ENCODE assay signal across 27 cellular contexts in genomic region chr9:129195606-129196005, GRCh38. TPM values are rescaled to one million over a fixed set of nuclear protein-coding genes. Genes with fewer than 3 reads are reported as not detected.
DNase-seq lines count a peak whose midpoint lies in the region; ATAC-seq, FAIRE-seq and TF ChIP-seq lines count a peak whose summit lies in the region.
"Had no signal": no experiment of that assay in that cellular context is flagged by ENCODE, and none has a peak within 500 bp of the region (broad histone marks: within the 10 kb centered on the region; RNA-seq: fewer than 3 reads in every experiment).

No MANE protein-coding gene starts in this region.

- TF ChIP-seq RAD21 in HepG2 (CRISPR knock-in tag; IDR thresholded peaks at IDR 0.05), result no peak
- no peak for TF ChIP-seq RAD21 in K562 (CRISPR knock-in tag; conservative IDR thresholded peaks at IDR 0.05 in 1 of 2, IDR thresholded peaks at IDR 0.05 in 1 of 2)

- ATAC-seq in HepG2 (peak; percentile 62), right lobe of liver (no peak), PC-3 (no peak), K562 (no peak)
- ATAC-seq: A549; CD8-positive, alpha-beta T cell had no signal

- WGBS in HepG2 (ENCODE audit: low lambda C conversion rate), result 24% methylated on average over 8 of the region's 10 CpGs
- 81% methylated on average over 6 of the region's 10 CpGs for WGBS in right lobe of liver (ENCODE audit: insufficient coverage, low coverage, low lambda C conversion rate, missing lambda C conversion rate)
- WGBS in K562 (ENCODE audit: insufficient coverage, low coverage, missing lambda C conversion rate), result 23% methylated on average over 8 of the region's 10 CpGs
- WGBS in GM23248 (ENCODE audit: low coverage in 1 of 2, low lambda C conversion rate in 2 of 2, missing lambda C conversion rate in 2 of 2), 2 experiments, result 82 to 89% methylated on average over 10 of the region's 10 CpGs

- TF ChIP-seq POLR2A in HepG2 (IDR thresholded peaks at IDR 0.05; ENCODE audit: insufficient read depth in 1 of 2, low read depth in 2 of 2, low read length in 2 of 2), result no peak
- TF ChIP-seq POLR2A in right lobe of liver (IDR thresholded peaks at IDR 0.05), result no peak
- TF ChIP-seq POLR2A in K562 (conservative IDR thresholded peaks at IDR 0.05), result no peak
- TF ChIP-seq POLR2A in Peyer's patch (IDR thresholded peaks at IDR 0.05), result no peak

- H3K79me2 ChIP-seq in HepG2 (ENCODE audit: insufficient read depth, low read length), result no peaks in the 10 kb centered on the region
- H3K79me2 ChIP-seq in PC-3 (ENCODE audit: low read length), result no peaks in the 10 kb centered on the region
- H3K79me2 ChIP-seq in K562 (ENCODE audit: control insufficient read depth, insufficient read depth, low read length), result no peaks in the 10 kb centered on the region
- H3K79me2 ChIP-seq in osteoblast (ENCODE audit: insufficient read depth, low read length), result no peaks in the 10 kb centered on the region
- H3K79me2 ChIP-seq in GM23248 (ENCODE audit: insufficient read depth), result no peaks in the 10 kb centered on the region

- TF ChIP-seq EP300 in HepG2 (IDR thresholded peaks at IDR 0.05; ENCODE audit: low read depth in 2 of 2, low read length in 2 of 2), result no peak
- TF ChIP-seq EP300 in HepG2 (CRISPR knock-in tag; IDR thresholded peaks at IDR 0.05; ENCODE audit: borderline replicate concordance), result no peak
- TF ChIP-seq EP300 in K562 (IDR thresholded peaks at IDR 0.05; ENCODE audit: low read length), result no peak

- TF ChIP-seq CTCF in HepG2 (CRISPR knock-in tag; IDR thresholded peaks at IDR 0.05), result no peak
- no peak for TF ChIP-seq CTCF in right lobe of liver (IDR thresholded peaks at IDR 0.05)
- TF ChIP-seq CTCF in PC-3 (conservative IDR thresholded peaks at IDR 0.05; ENCODE audit: low read depth, low read length), result no peak
- no peak for TF ChIP-seq CTCF in K562 (IDR thresholded peaks at IDR 0.05 in 2 of 3, conservative IDR thresholded peaks at IDR 0.05 in 1 of 3; ENCODE audit: insufficient read depth in 2 of 3, low read depth in 1 of 3, low read length in 3 of 3)
- no peak for TF ChIP-seq CTCF in osteoblast (IDR thresholded peaks at IDR 0.05; ENCODE audit: extremely low read depth, low read depth, low read length)
- no peak for TF ChIP-seq CTCF in Peyer's patch (IDR thresholded peaks at IDR 0.05)

- no peaks in the 10 kb centered on the region for H3K9me1 ChIP-seq in K562 (ENCODE audit: control insufficient read depth, insufficient read depth, low read length)

- H3K27me3 ChIP-seq in HepG2 (ENCODE audit: control insufficient read depth in 1 of 2, insufficient read depth in 2 of 2, low read length in 2 of 2) (peaks cover 3 to 29% of the 10 kb centered on the region in 2 experiments; a peak in 4 of 5 replicates), right lobe of liver (no peaks in the 10 kb centered on the region), PC-3 (ENCODE audit: low read length) (no peaks in the 10 kb centered on the region), K562 (ENCODE audit: control insufficient read depth in 2 of 2, insufficient read depth in 2 of 2, low read length in 2 of 2) (peaks cover 3 to 16% of the 10 kb centered on the region in 2 experiments; a peak in 3 of 5 replicates), osteoblast (ENCODE audit: insufficient read depth, low read length) (peaks cover 4% of the 10 kb centered on the region), GM23248 (replicated peaks; ENCODE audit: insufficient read depth) (no peaks in the 10 kb centered on the region), Peyer's patch (no peaks in the 10 kb centered on the region)
- H3K27me3 ChIP-seq: BLaER1 treated with 17β-estradiol and CSF1 and Interleukin-3, amounts not matched to agents 10 nM and 100 nM had no signal

- no peaks in the 10 kb centered on the region for H3K9me3 ChIP-seq in HepG2 (ENCODE audit: low read length)
- H3K9me3 ChIP-seq in right lobe of liver, result no peaks in the 10 kb centered on the region
- H3K9me3 ChIP-seq in PC-3 (ENCODE audit: low read length), result no peaks in the 10 kb centered on the region
- H3K9me3 ChIP-seq in K562 (replicated peaks; ENCODE audit: control insufficient read depth, insufficient read depth, low read depth, low read length), result no peaks in the 10 kb centered on the region; the same call in 1 of the 2 replicates
- no peaks in the 10 kb centered on the region for H3K9me3 ChIP-seq in osteoblast (ENCODE audit: low read depth, low read length)
- H3K9me3 ChIP-seq in GM23248 (ENCODE audit: low read depth), result no peaks in the 10 kb centered on the region
- no peaks in the 10 kb centered on the region for H3K9me3 ChIP-seq in Peyer's patch

- POLR2A ChIA-PET in HepG2 (lab: Yijun Ruan, JAX) (no interaction called here), PC-3 (lab: Charles Lee; ENCODE audit: unreplicated experiment) (no interaction called here), K562 (lab: Yijun Ruan, JAX) (interaction anchor here (1.2 kb wide), 1 partner anchor 18 kb away, joined by 4 read pairs; the partner anchor contains the start of gene IER5L)

- no peaks in the 10 kb centered on the region for H3F3A ChIP-seq in PC-3 (ENCODE audit: low read length, unreplicated experiment)
- H3F3A ChIP-seq in GM23248 (ENCODE audit: insufficient read depth), result 0 out of 2 replicates have a peak, but pooled peaks cover 7% of the 10 kb centered on the region

- intact Hi-C loops in HepG2 (cut with micrococcal nuclease; ENCODE audit: unreplicated experiment) (no loop called here), right lobe of liver (cut with DNase I) (no loop called here), PC-3 (cut with micrococcal nuclease) (no loop called here), K562 (cut with micrococcal nuclease) (no loop called here), posterior vena cava (cut with DNase I) (no loop called here)

- DNase-seq in HepG2 (ENCODE audit: low spot score), result no peak
- DNase-seq in right lobe of liver, result no peak
- peak; percentile 4 for DNase-seq in PC-3
- DNase-seq in K562 (ENCODE audit: extremely low read depth in 1 of 4, low spot score in 3 of 4), result no peak
- DNase-seq in osteoblast (ENCODE audit: insufficient read length, low spot score, missing footprints), result peak; percentile 4
- no peak for DNase-seq in GM23248
- DNase-seq in posterior vena cava (ENCODE audit: low spot score), result no peak
- DNase-seq in Peyer's patch, result no peak
- DNase-seq: AML-193; CD4-positive, alpha-beta T cell; CD8-positive, alpha-beta T cell; COR-L47; DMS 273 treated with DMSO at 0.1 percent for 48 hours; DMS153; DMS53; DMS79; DND-41; EL; GF-D8 had no signal

- CTCF ChIA-PET in HepG2 (lab: Yijun Ruan, JAX; ENCODE audit: low intra/inter-chr PET ratio, low total read pairs) (no interaction called here), PC-3 (lab: Charles Lee) (no interaction called here), K562 (lab: Yijun Ruan, JAX; ENCODE audit: low intra/inter-chr PET ratio) (no interaction called here)

- H3K36me3 ChIP-seq in HepG2 (replicated peaks in 1 of 2; ENCODE audit: control insufficient read depth in 1 of 2, insufficient read depth in 2 of 2, low read length in 2 of 2) (no peaks in the 10 kb centered on the region), right lobe of liver (no peaks in the 10 kb centered on the region), PC-3 (ENCODE audit: low read depth, low read length) (no peaks in the 10 kb centered on the region), K562 (ENCODE audit: control insufficient read depth, insufficient read depth, low read length) (no peaks in the 10 kb centered on the region), osteoblast (ENCODE audit: insufficient read depth, low read length) (no peaks in the 10 kb centered on the region), GM23248 (ENCODE audit: low read depth) (no peaks in the 10 kb centered on the region), Peyer's patch (no peaks in the 10 kb centered on the region)
- H3K36me3 ChIP-seq: BLaER1 treated with 17β-estradiol and CSF1 and Interleukin-3, amounts not matched to agents 10 nM and 100 nM had no signal

- BruUV-seq in HepG2 (replicated peaks; lab: Mats Ljungman, UMichigan), result no TSS peak
- no TSS peak for BruUV-seq in PC-3 (replicated peaks; lab: Mats Ljungman, UMichigan)
- BruUV-seq in K562 (replicated peaks; lab: Mats Ljungman, UMichigan), result no TSS peak

- H4K20me1 ChIP-seq in HepG2 (ENCODE audit: insufficient read depth, low read length) (no peaks in the 10 kb centered on the region), PC-3 (ENCODE audit: low read length) (no peaks in the 10 kb centered on the region), K562 (replicated peaks; ENCODE audit: control insufficient read depth, insufficient read depth, low read length) (no peaks in the 10 kb centered on the region; the same call in 1 of the 2 replicates), osteoblast (ENCODE audit: insufficient read depth, low read length) (no peaks in the 10 kb centered on the region), GM23248 (ENCODE audit: insufficient read depth) (no peaks in the 10 kb centered on the region)
- H4K20me1 ChIP-seq: BLaER1 treated with 17β-estradiol and CSF1 and Interleukin-3, amounts not matched to agents 10 nM and 100 nM had no signal

- H3K9me2 ChIP-seq in PC-3 (replicated peaks; ENCODE audit: low read length) (no peaks in the 10 kb centered on the region), GM23248 (ENCODE audit: insufficient read depth) (no peaks in the 10 kb centered on the region)

- FAIRE-seq in HepG2 (lab: Jason Lieb, UNC) (no peak), K562 (lab: Jason Lieb, UNC) (no peak)
- FAIRE-seq: A549, G401.6, GM12891, GM19239 had no signal

- H3K27ac ChIP-seq in HepG2 (ENCODE audit: extremely low read length, insufficient read depth, low read length), result no peak overlapping the region
- H3K27ac ChIP-seq in right lobe of liver, result no peak overlapping the region
- no peak overlapping the region for H3K27ac ChIP-seq in PC-3 (ENCODE audit: low read length)
- no peak overlapping the region for H3K27ac ChIP-seq in K562 (ENCODE audit: extremely low read depth, low read depth, low read length)
- no peak overlapping the region for H3K27ac ChIP-seq in osteoblast (ENCODE audit: low read depth, low read length)
- no peak overlapping the region for H3K27ac ChIP-seq in GM23248
- no peak overlapping the region for H3K27ac ChIP-seq in Peyer's patch
- H3K27ac ChIP-seq: 22Rv1; A549; BLaER1 treated with 17β-estradiol and CSF1 and Interleukin-3, amounts not matched to agents 10 nM and 100 nM; C4-2B had no signal

- H2AFZ ChIP-seq in HepG2 (ENCODE audit: low read length) (no peak overlapping the region), PC-3 (ENCODE audit: low read length) (no peak overlapping the region), K562 (ENCODE audit: low read depth, low read length) (no peak overlapping the region), osteoblast (ENCODE audit: low read length) (no peak overlapping the region), GM23248 (no peak overlapping the region)

- H3K9ac ChIP-seq in HepG2 (ENCODE audit: insufficient read depth, low read depth, low read length) (no peak overlapping the region), PC-3 (ENCODE audit: low read length) (no peak overlapping the region), K562 (ENCODE audit: insufficient read depth in 1 of 2, low read depth in 2 of 2, low read length in 2 of 2) (peak overlapping the region in 1 of 2 experiments; percentile 55; a peak in 1 of 4 replicates), GM23248 (no peak overlapping the region)
- H3K9ac ChIP-seq: BLaER1 treated with 17β-estradiol and CSF1 and Interleukin-3, amounts not matched to agents 10 nM and 100 nM had no signal

- H3K4me3 ChIP-seq in HepG2 (replicated peaks in 1 of 3; ENCODE audit: insufficient read depth in 1 of 3, low read depth in 2 of 3, low read length in 3 of 3) (no peak overlapping the region), right lobe of liver (no peak overlapping the region), PC-3 (ENCODE audit: low read length) (no peak overlapping the region), K562 (no peak overlapping the region), osteoblast (ENCODE audit: insufficient read depth, low read length) (no peak overlapping the region), GM23248 (no peak overlapping the region), Peyer's patch (no peak overlapping the region)
- H3K4me3 ChIP-seq: A549; BLaER1 treated with 17β-estradiol and CSF1 and Interleukin-3, amounts not matched to agents 10 nM and 100 nM had no signal

- H3K4me1 ChIP-seq in HepG2 (ENCODE audit: insufficient read depth, low read length) (peaks cover 26% of the 10 kb centered on the region), right lobe of liver (no peaks in the 10 kb centered on the region), PC-3 (ENCODE audit: insufficient read depth, low read length) (no peaks in the 10 kb centered on the region), K562 (replicated peaks in 1 of 2; ENCODE audit: control insufficient read depth in 2 of 2, insufficient read depth in 2 of 2, low read length in 2 of 2) (peaks cover 0 to 8% of the 10 kb centered on the region in 2 experiments; a peak in 4 of 5 replicates), osteoblast (ENCODE audit: insufficient read depth, low read length) (peaks cover 12% of the 10 kb centered on the region), GM23248 (ENCODE audit: insufficient read depth) (peaks cover 8% of the 10 kb centered on the region), Peyer's patch (peaks cover 0 to 4% (median 0%) of the 10 kb centered on the region in 4 donors)
- H3K4me1 ChIP-seq: A549 had no signal

- no peak overlapping the region for H3K4me2 ChIP-seq in HepG2 (ENCODE audit: low read depth, low read length)
- H3K4me2 ChIP-seq in PC-3 (ENCODE audit: low read length), result no peak overlapping the region
- no peak overlapping the region for H3K4me2 ChIP-seq in K562 (ENCODE audit: insufficient read depth, low read length)
- H3K4me2 ChIP-seq in osteoblast (ENCODE audit: insufficient read depth, low read length), result no peak overlapping the region
- H3K4me2 ChIP-seq in GM23248 (ENCODE audit: unreplicated experiment), result no peak overlapping the region
- H3K4me2 ChIP-seq: A549 had no signal

- in situ Hi-C loops in HepG2 (cut with HindIII; ENCODE audit: extremely low pct_ligation_motif_present, low pct_unique_long_range_greater_than_20kb) (no loop called here), K562 (cut with MboI) (no loop called here), GM23248 (cut with MboI) (no loop called here)

RNA-seq across cellular contexts. Expression of gene IER5L, which starts 17.5 kb away (rescaled TPM):
- 2.5 and 3.3 TPM in 2 replicates for total RNA-seq in HepG2 (2016; rRNA removed; fragmentation: Illumina TruSeq; extraction: Trizol)
- 2.4 and 2.5 TPM in 2 replicates for total RNA-seq in HepG2 (2016; cell fraction: cytosol; rRNA removed; fragmentation: Illumina TruSeq; extraction: Trizol; ENCODE audit: low read depth)
- 2.6 and 3.2 TPM in 2 replicates for total RNA-seq in HepG2 (2016; cell fraction: insoluble cytoplasmic fraction; rRNA removed; fragmentation: Illumina TruSeq; extraction: Trizol)
- total RNA-seq in HepG2 (2016; cell fraction: membrane; rRNA removed; fragmentation: Illumina TruSeq; extraction: Trizol), result 2.0 and 2.7 TPM in 2 replicates
- 0.84 and 1.2 TPM in 2 replicates for total RNA-seq in HepG2 (2016; cell fraction: nucleus; rRNA removed; fragmentation: Illumina TruSeq; extraction: Trizol)
- polyA plus RNA-seq in HepG2 (2011; rRNA removed), result 1.8 and 3.6 TPM in 2 replicates
- 2.1 and 3.1 TPM in 2 replicates for polyA plus RNA-seq in HepG2 (2011; cell fraction: cytosol; rRNA removed)
- polyA plus RNA-seq in HepG2 (2011; cell fraction: nucleus; rRNA removed), result 4.4 and 4.5 TPM in 2 replicates
- 1.5 and 2.6 TPM in 2 replicates for polyA plus RNA-seq in HepG2 (2012)
- polyA plus RNA-seq in HepG2 (2016; cell fraction: cytosol; fragmentation: Illumina TruSeq; extraction: Trizol; ENCODE audit: low read depth), result 0.59 and 0.61 TPM in 2 replicates
- polyA plus RNA-seq in HepG2 (2016; cell fraction: insoluble cytoplasmic fraction; fragmentation: Illumina TruSeq; extraction: Trizol; ENCODE audit: low read depth), result 2.2 and 2.5 TPM in 2 replicates
- polyA plus RNA-seq in HepG2 (2016; cell fraction: membrane; fragmentation: Illumina TruSeq; extraction: Trizol; ENCODE audit: low read depth), result 0.52 and 0.74 TPM in 2 replicates
- polyA plus RNA-seq in HepG2 (2016; cell fraction: nucleus; fragmentation: Illumina TruSeq; extraction: Trizol; ENCODE audit: insufficient read depth, low read depth), result 1.3 and 2.1 TPM in 2 replicates
- polyA minus RNA-seq in HepG2 (2011; rRNA and poly(A)+ RNA removed; ENCODE audit: low replicate concordance), result 5.5 and 12.0 TPM in 2 replicates
- 5.6 and 6.2 TPM in 2 replicates for polyA minus RNA-seq in HepG2 (2011; cell fraction: cytosol; rRNA and poly(A)+ RNA removed)
- 1.2 and 1.9 TPM in 2 replicates for polyA minus RNA-seq in HepG2 (2011; cell fraction: nucleus; rRNA and poly(A)+ RNA removed)
- total RNA-seq in right lobe of liver, result 10 to 100 TPM in 3 of 6 experiments, 1 to 10 TPM in 3; 2.7 to 19.8 (median 7.8) TPM
- 42.8 and 46.1 TPM in 2 replicates for total RNA-seq in PC-3 (2014; rRNA removed)
- total RNA-seq in K562 (2011; cell fraction: chromatin; rRNA removed; ENCODE audit: low replicate concordance), result 0.25 and 1.5 TPM in 2 replicates
- 2.9 and 4.7 TPM in 2 replicates for total RNA-seq in K562 (2011; cell fraction: nucleolus; rRNA removed)
- 1.9 and 2.3 TPM in 2 replicates for total RNA-seq in K562 (2011; cell fraction: nucleoplasm; rRNA removed)
- total RNA-seq in K562 (2014; rRNA removed), result 11.9 and 13.6 TPM in 2 replicates
- total RNA-seq in K562 (2014; rRNA removed; fragmentation: Illumina TruSeq; extraction: Trizol), result 0.19 and 0.22 TPM in 2 replicates
- total RNA-seq in K562 (2015; rRNA removed; fragmentation: Illumina TruSeq; extraction: Trizol), result 0.76 and 1.3 TPM in 2 replicates
- 4.9 and 5.7 TPM in 2 replicates for total RNA-seq in K562 (2021)
- 0.52 and 1.6 TPM in 2 replicates for polyA plus RNA-seq in K562 (2011; rRNA removed)
- polyA plus RNA-seq in K562 (2011; cell fraction: cytosol; rRNA removed), result 2.4 and 5.6 TPM in 2 replicates
- 4.3 and 4.5 TPM in 2 replicates for polyA plus RNA-seq in K562 (2011; cell fraction: nucleus; rRNA removed)
- 1.6 and 2.5 TPM in 2 replicates for polyA plus RNA-seq in K562 (2012)
- polyA plus RNA-seq in K562 (2014; fragmentation: Illumina TruSeq; extraction: Trizol), result 0.25 and 0.29 TPM in 2 replicates
- polyA plus RNA-seq in K562 (2014; fragmentation: Nextera tagmentation; extraction: Ambion mirVana), result under 1 TPM; 0.14 to 0.18 TPM
- 4.0 and 4.7 TPM in 2 replicates for polyA plus RNA-seq in K562 (2014; rRNA removed)
- polyA minus RNA-seq in K562 (2011; rRNA and poly(A)+ RNA removed), result 0.32 and 0.48 TPM in 2 replicates
- polyA minus RNA-seq in K562 (2011; cell fraction: cytosol; rRNA and poly(A)+ RNA removed), result 1.7 and 3.7 TPM in 2 replicates
- 3.2 and 4.7 TPM in 2 replicates for polyA minus RNA-seq in K562 (2011; cell fraction: nucleus; rRNA and poly(A)+ RNA removed)
- total RNA-seq in osteoblast, result 86.1 and 104 TPM in 2 replicates
- total RNA-seq in GM23248 (2014; rRNA removed; shearing (Covaris generic)), result 69.4 and 81.7 TPM in 2 replicates
- 4.0 and 4.3 TPM in 2 replicates for polyA plus RNA-seq in GM23248 (2016; fragmentation: Nextera tagmentation; extraction: Ambion mirVana)
- total RNA-seq in posterior vena cava, result 10 to 100 TPM; 23.5 to 35.0 TPM
- 1 to 10 TPM; 2.3 to 2.9 (median 2.6) TPM for total RNA-seq in Peyer's patch
- total RNA-seq: Daoy had no signal

Comparison
In these comparisons a context has a peak if more than half of its experiments do, and no peak if none do; other contexts are left out.
1. DNase-seq: peak in PC-3 (single experiment) and osteoblast (single experiment); none in HepG2 (single experiment), right lobe of liver (0 of 3), K562 (0 of 4), GM23248 (single experiment), posterior vena cava (single experiment) and Peyer's patch (0 of 3).
2. Of the 241 proteins assayed by ChIP-seq in both HepG2 and K562: peak only in HepG2: ETV5, MYC, TAF1 and ZFX; only in K562: none; in both: MAX; in neither: 236.